30 cellular contexts compared by ENCODE assay signal in the genomic region with DNA sequence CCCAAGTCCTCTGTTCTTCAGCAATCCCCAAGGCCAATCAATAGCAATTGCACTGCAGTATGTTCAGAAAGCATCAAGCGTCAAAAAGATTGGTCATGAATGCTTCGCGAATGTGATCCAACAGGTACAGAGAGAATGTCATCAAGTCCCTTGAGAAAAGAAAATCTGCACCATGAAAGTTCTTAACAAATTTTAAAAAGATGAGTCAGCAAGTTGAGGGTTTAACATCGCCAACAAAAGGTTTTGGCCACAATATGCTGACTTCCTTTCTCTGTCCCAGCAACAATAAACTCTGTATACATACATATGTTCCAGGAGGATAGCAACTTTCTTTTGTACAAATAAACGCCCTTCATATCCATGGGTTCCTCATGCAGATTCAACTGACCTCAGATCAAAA.
"Had no signal": no experiment of that assay in that cellular context is flagged by ENCODE, and none has a peak within 500 bp of the region (broad histone marks: within the 10 kb centered on the region; RNA-seq: fewer than 3 reads in every experiment).

No MANE protein-coding gene starts in this region.

- H3K4me1 ChIP-seq: pancreas, psoas muscle, spleen, suprapubic skin, testis, tibial artery, transverse colon, upper lobe of right lung, vagina had no signal

- H3K27me3 ChIP-seq: neutrophil, pancreas, spleen, testis, tibial artery, transverse colon, upper lobe of right lung, vagina had no signal

- H3K4me3 ChIP-seq: pancreas, psoas muscle, skin epidermis, smooth muscle cell, spleen, suprapubic skin, testis, tibial artery, transverse colon, upper lobe of right lung, vagina had no signal

- FAIRE-seq: pancreas had no signal

- H3K27ac ChIP-seq: neutrophil, pancreas, psoas muscle, skin epidermis, spleen, suprapubic skin, testis, tibial artery, transverse colon, upper lobe of right lung, vagina had no signal

- H3K4me2 ChIP-seq: smooth muscle cell had no signal

- ATAC-seq: naive thymus-derived CD8-positive, alpha-beta T cell; natural killer cell treated with Interleukin-12 subunit alpha and Interleukin-12 subunit beta and Interleukin-15 and Interleukin-18, amount 100 ng/mL, for 72 hours; pancreas; psoas muscle; right cardiac atrium; sciatic nerve; stimulated activated memory B cell treated with anti-CD40 and anti-IgM and Interleukin-4, amounts not matched to agents 10 μg/mL and 1 μg/mL and 100 μg/mL, for 72 hours; stimulated activated naive CD8-positive, alpha-beta T cell treated with anti-CD3 and anti-CD28 coated beads, Interleukin-15, amount 100 ng/mL, for 72 hours; stimulated activated naive CD8-positive, alpha-beta T cell treated with anti-CD3 and anti-CD28 coated beads, Interleukin-15, Interleukin-2, amounts not matched to agents 100 U/mL and 50 U/mL, for 24 hours; upper lobe of right lung had no signal

- H3K36me3 ChIP-seq: neutrophil, pancreas, spleen, suprapubic skin, tibial artery, transverse colon, upper lobe of right lung, vagina had no signal

- DNase-seq: naive B cell; naive thymus-derived CD8-positive, alpha-beta T cell; nephron progenitor cell; nucleus accumbens; pancreas; posterior cingulate gyrus; psoas muscle; right cardiac atrium; spleen; stimulated activated CD4-positive, alpha-beta T cell treated with anti-CD3 and anti-CD28 coated beads, Interleukin-12 subunit alpha, Interleukin-12 subunit beta, amount 100 ng/mL, for 4 hours; stimulated activated CD4-positive, alpha-beta T cell treated with anti-CD3 and anti-CD28 coated beads, Interleukin-1b, Interleukin-23, amount 100 ng/mL, for 48 hours; stimulated activated CD4-positive, alpha-beta T cell treated with anti-CD3 and anti-CD28 coated beads, Interleukin-4, amount 100 ng/mL, for 1 hour; stimulated activated CD4-positive, alpha-beta T cell treated with anti-CD3 and anti-CD28 coated beads, Interleukin-4, amount 100 ng/mL, for 4 hours; stimulated activated CD8-positive, alpha-beta memory T cell treated with anti-CD3 and anti-CD28 coated beads, Interleukin-4, amount 100 ng/mL, for 48 hours; stimulated activated naive CD4-positive, alpha-beta T cell; stimulated activated naive CD8-positive, alpha-beta T cell treated with anti-CD3 and anti-CD28 coated beads, Interleukin-15, amount 100 ng/mL, for 72 hours; stimulated activated naive CD8-positive, alpha-beta T cell treated with anti-CD3 and anti-CD28 coated beads, Interleukin-15, Interleukin-2, amounts not matched to agents 100 U/mL and 50 U/mL, for 24 hours; substantia nigra; testis; tibial artery; transverse colon; upper lobe of right lung had no signal

- H3K9me3 ChIP-seq: neutrophil, pancreas, psoas muscle, suprapubic skin, testis, tibial artery, transverse colon, upper lobe of right lung, vagina had no signal
